18 cellular contexts compared by ENCODE assay signal in genomic region chr7:108066486-108066885, GRCh38.
A peak's percentile ranks its signal among the peaks of the same experiment; 100 is the strongest.
DNase-seq lines count a peak whose midpoint lies in the region; ATAC-seq, FAIRE-seq and TF ChIP-seq lines count a peak whose summit lies in the region.
"Had no signal": no experiment of that assay in that cellular context is flagged by ENCODE, and none has a peak within 500 bp of the region (broad histone marks: within the 10 kb centered on the region; RNA-seq: fewer than 3 reads in every experiment).

No MANE protein-coding gene starts in this region.

- H3K9me3 ChIP-seq in PC-9 (ENCODE audit: insufficient read depth, low read depth) (no peaks in the 10 kb centered on the region), endothelial cell of umbilical vein (replicated peaks; ENCODE audit: control insufficient read depth, insufficient read depth, low read length) (no peaks in the 10 kb centered on the region), neuronal stem cell (replicated peaks in 1 of 2; ENCODE audit: control insufficient read depth in 2 of 2, insufficient read depth in 1 of 2, low read depth in 1 of 2, low read length in 2 of 2) (no peaks in the 10 kb centered on the region)
- H3K9me3 ChIP-seq: BE2C, Peyer's patch had no signal

- no peak overlapping the region for H2AK5ac ChIP-seq in neuronal stem cell (ENCODE audit: low read depth, low read length)

- H3K36me3 Mint-ChIP-seq in GM23338 (ENCODE audit: low read depth), result no peaks in the 10 kb centered on the region
- H3K36me3 Mint-ChIP-seq: CD4-positive, alpha-beta memory T cell had no signal

- WGBS in neuronal stem cell (ENCODE audit: extremely low coverage in 2 of 2, insufficient read length in 2 of 2, insufficient replicate concordance in 1 of 2), 2 donors, result no CpG with 5 or more reads among the region's 9 CpGs

- H2BK5ac ChIP-seq in neuronal stem cell (ENCODE audit: low read length), result no peak overlapping the region

- intact Hi-C loops in PC-9 (cut with micrococcal nuclease; ENCODE audit: unreplicated experiment) (no loop called here), endothelial cell of umbilical vein (cut with micrococcal nuclease) (no loop called here)

- no peaks in the 10 kb centered on the region for H3K79me2 ChIP-seq in GM23338 (replicated peaks; ENCODE audit: insufficient read depth)
- no peaks in the 10 kb centered on the region for H3K79me2 ChIP-seq in PC-9 (ENCODE audit: low read depth)
- H3K79me2 ChIP-seq in endothelial cell of umbilical vein (ENCODE audit: control insufficient read depth, insufficient read depth, low read length), result no peaks in the 10 kb centered on the region

- H3K4me3 ChIP-seq in GM23338, result no peak overlapping the region
- no peak overlapping the region for H3K4me3 ChIP-seq in PC-9
- no peak overlapping the region for H3K4me3 ChIP-seq in endothelial cell of umbilical vein (replicated peaks in 1 of 3; ENCODE audit: insufficient read depth in 1 of 3, low read depth in 1 of 3, low read length in 3 of 3)
- H3K4me3 ChIP-seq in neuronal stem cell (ENCODE audit: low read length in 2 of 2), result peak overlapping the region in 1 of 2 donors; percentile 20
- H3K4me3 ChIP-seq: Peyer's patch had no signal

- H4K8ac ChIP-seq in neuronal stem cell (ENCODE audit: low read depth, low read length), result no peak overlapping the region

- no peaks in the 10 kb centered on the region for H3K9me2 ChIP-seq in GM23338 (ENCODE audit: insufficient read depth)
- H3K9me2 ChIP-seq in PC-9 (ENCODE audit: insufficient read depth), result no peaks in the 10 kb centered on the region

- no peak overlapping the region for H3K27ac Mint-ChIP-seq in GM23338
- H3K27ac Mint-ChIP-seq: HFFc6 had no signal

- H3K23ac ChIP-seq in neuronal stem cell (ENCODE audit: low read depth, low read length, poor library complexity), result peak overlapping the region; percentile 62

- no peaks in the 10 kb centered on the region for H3K9me3 Mint-ChIP-seq in GM23338
- H3K9me3 Mint-ChIP-seq: CD4-positive, alpha-beta memory T cell; HFFc6 had no signal

- no peak overlapping the region for H3K4me3 Mint-ChIP-seq in GM23338
- H3K4me3 Mint-ChIP-seq: CD4-positive, alpha-beta memory T cell; HFFc6 had no signal

- H3K4me2 ChIP-seq in GM23338 (no peak overlapping the region), PC-9 (peak overlapping the region; percentile 27; the same call in 1 of the 2 replicates), endothelial cell of umbilical vein (ENCODE audit: insufficient read depth, low read length) (peak overlapping the region; percentile 31), neuronal stem cell (ENCODE audit: insufficient read depth, low read length, poor library complexity, severe bottlenecking) (no peak overlapping the region)

- no peak for TF ChIP-seq POLR2A in endothelial cell of umbilical vein (IDR thresholded peaks at IDR 0.05; ENCODE audit: low read depth, low read length)

- no peaks in the 10 kb centered on the region for H3K79me1 ChIP-seq in neuronal stem cell (ENCODE audit: low read depth, low read length)

- H3F3A ChIP-seq in GM23338 (replicated peaks; ENCODE audit: low read depth), result no peaks in the 10 kb centered on the region
- no peaks in the 10 kb centered on the region for H3F3A ChIP-seq in PC-9 (ENCODE audit: insufficient read depth, low read depth)

- CTCF ChIA-PET in PC-9 (lab: Charles Lee), result no interaction called here
- CTCF ChIA-PET in endothelial cell of umbilical vein (lab: Charles Lee), result no interaction called here

- no peak overlapping the region for H2BK12ac ChIP-seq in neuronal stem cell (ENCODE audit: low read length)

- peak overlapping the region; percentile 53 for H3K18ac ChIP-seq in neuronal stem cell (ENCODE audit: low read length)

- H2AFZ ChIP-seq in GM23338 (peak overlapping the region; percentile 73; the same call in 1 of the 2 replicates), PC-9 (no peak overlapping the region), endothelial cell of umbilical vein (ENCODE audit: low read depth, low read length) (peak overlapping the region; percentile 60), neuronal stem cell (ENCODE audit: low read length) (no peak overlapping the region)

- H3K27ac ChIP-seq in GM23338 (ENCODE audit: low read depth) (no peak overlapping the region), PC-9 (no peak overlapping the region), endothelial cell of umbilical vein (ENCODE audit: insufficient read depth, low read depth, low read length) (peak overlapping the region; percentile 10), neuronal stem cell (replicated peaks; ENCODE audit: low read length) (no peak overlapping the region)
- H3K27ac ChIP-seq: Peyer's patch had no signal

- no peaks in the 10 kb centered on the region for H4K20me1 ChIP-seq in GM23338 (replicated peaks; ENCODE audit: insufficient read depth)
- no peaks in the 10 kb centered on the region for H4K20me1 ChIP-seq in PC-9 (ENCODE audit: insufficient read depth)
- no peaks in the 10 kb centered on the region for H4K20me1 ChIP-seq in endothelial cell of umbilical vein (replicated peaks; ENCODE audit: control insufficient read depth, extremely low read depth, insufficient read depth, low read length)

- POLR2A ChIA-PET in PC-9 (lab: Charles Lee; ENCODE audit: unreplicated experiment) (no interaction called here), endothelial cell of umbilical vein (lab: Charles Lee) (no interaction called here)

- H3K27me3 ChIP-seq in GM23338 (ENCODE audit: insufficient read depth) (no peaks in the 10 kb centered on the region), PC-9 (ENCODE audit: insufficient read depth, low read depth) (no peaks in the 10 kb centered on the region), endothelial cell of umbilical vein (ENCODE audit: control insufficient read depth in 2 of 2, insufficient read depth in 2 of 2, low read length in 2 of 2) (no peaks in the 10 kb centered on the region), neuronal stem cell (ENCODE audit: control insufficient read depth in 3 of 3, insufficient read depth in 3 of 3, low read depth in 1 of 3, low read length in 3 of 3) (no peaks in the 10 kb centered on the region)
- H3K27me3 ChIP-seq: BE2C, Peyer's patch had no signal

- FAIRE-seq in endothelial cell of umbilical vein (lab: Jason Lieb, UNC), result peak; percentile 93
- FAIRE-seq: H1 had no signal

- H3K9ac ChIP-seq in endothelial cell of umbilical vein (replicated peaks; ENCODE audit: extremely low read depth, insufficient read depth, low read length) (no peak overlapping the region), neuronal stem cell (ENCODE audit: low read depth, low read length, poor library complexity) (no peak overlapping the region)

- peaks cover 9% of the 10 kb centered on the region; the same call in 2 of the 3 replicates for H3K4me1 Mint-ChIP-seq in GM23338
- H3K4me1 Mint-ChIP-seq: CD4-positive, alpha-beta memory T cell had no signal

- H3K4me1 ChIP-seq in GM23338 (ENCODE audit: insufficient read depth) (peaks cover 7% of the 10 kb centered on the region; the same call in 1 of the 2 replicates), PC-9 (replicated peaks; ENCODE audit: insufficient read depth) (peaks cover 13% of the 10 kb centered on the region), endothelial cell of umbilical vein (ENCODE audit: control insufficient read depth, extremely low read depth, insufficient read depth, low read length) (peaks cover 14% of the 10 kb centered on the region), neuronal stem cell (ENCODE audit: control insufficient read depth in 2 of 2, insufficient read depth in 1 of 2, low read depth in 1 of 2, low read length in 2 of 2) (no peaks in the 10 kb centered on the region)
- H3K4me1 ChIP-seq: BE2C, Peyer's patch had no signal

- H4K91ac ChIP-seq in neuronal stem cell (ENCODE audit: low read depth, low read length, poor library complexity), result no peak overlapping the region

- no peak overlapping the region for H2BK15ac ChIP-seq in neuronal stem cell (ENCODE audit: low read length)

- DNase-seq in GM23338 (ENCODE audit: low spot score), result no peak
- DNase-seq in PC-9, result peak; percentile 8 to 57
- DNase-seq in endothelial cell of umbilical vein (ENCODE audit: low read depth, low spot score), result peak; percentile 26
- DNase-seq in neuronal stem cell (ENCODE audit: low spot score), result no peak
- no peak for DNase-seq in NCI-H2227 (lab: John Stamatoyannopoulos, UW; ENCODE audit: unreplicated experiment)
- no peak for DNase-seq in inferior parietal cortex (ENCODE audit: extremely low spot score)
- no peak for DNase-seq in RPMI8226
- DNase-seq: ACHN; BE2C; CD4-positive, alpha-beta memory T cell; HFFc6; NCI-H1436; NCI-H2081 treated with DMSO at 0.1 percent for 48 hours; NCI-H345; Peyer's patch; SIG-M5 had no signal

- H3K14ac ChIP-seq in neuronal stem cell (ENCODE audit: low read length), result no peak overlapping the region

- H3K9me1 ChIP-seq in endothelial cell of umbilical vein (replicated peaks; ENCODE audit: control insufficient read depth, extremely low read depth, insufficient read depth, low read length), result no peaks in the 10 kb centered on the region

- no peak for TF ChIP-seq CTCF in GM23338 (conservative IDR thresholded peaks at IDR 0.05; ENCODE audit: low read depth in 2 of 2)
- TF ChIP-seq CTCF in PC-9 (conservative IDR thresholded peaks at IDR 0.05), result no peak
- no peak for TF ChIP-seq CTCF in endothelial cell of umbilical vein (IDR thresholded peaks at IDR 0.05; ENCODE audit: extremely low read depth in 1 of 2, insufficient read depth in 1 of 2, low read depth in 1 of 2, low read length in 2 of 2)

- no peak for ATAC-seq in GM23338
- ATAC-seq in HG03432 (IDR thresholded peaks at IDR 0.05; ENCODE audit: unreplicated experiment), result no peak

- no peaks in the 10 kb centered on the region for H3K36me3 ChIP-seq in GM23338 (ENCODE audit: insufficient read depth)
- no peaks in the 10 kb centered on the region for H3K36me3 ChIP-seq in PC-9 (ENCODE audit: low read depth)
- H3K36me3 ChIP-seq in endothelial cell of umbilical vein (ENCODE audit: control insufficient read depth in 2 of 2, extremely low read depth in 1 of 2, insufficient read depth in 2 of 2, low read length in 2 of 2), result no peaks in the 10 kb centered on the region
- H3K36me3 ChIP-seq in neuronal stem cell (replicated peaks in 1 of 2; ENCODE audit: control insufficient read depth in 2 of 2, insufficient read depth in 2 of 2, low read length in 2 of 2), result no peaks in the 10 kb centered on the region
- H3K36me3 ChIP-seq: BE2C, Peyer's patch had no signal

- H3K4ac ChIP-seq in neuronal stem cell (ENCODE audit: low read length), result no peak overlapping the region

- H3K27me3 Mint-ChIP-seq in GM23338 (ENCODE audit: insufficient read depth, low read depth, poor library complexity), result peaks cover 1% of the 10 kb centered on the region

- H2BK120ac ChIP-seq in neuronal stem cell (ENCODE audit: low read depth, low read length), result no peak overlapping the region

- no TSS peak for BruUV-seq in PC-9 (replicated peaks; lab: Mats Ljungman, UMichigan)
- BruUV-seq in endothelial cell of umbilical vein (replicated peaks; lab: Mats Ljungman, UMichigan), result no TSS peak

- dilution Hi-C loops in endothelial cell of umbilical vein (cut with MboI; ENCODE audit: extremely low pct_ligation_motif_present, low sequenced_read_pairs), result no loop called here

TF ChIP-seq in GM23338, 12 proteins besides CTCF, POLR2A, EP300 and RAD21:
- TF ChIP-seq CREB1 (CRISPR knock-in tag; IDR thresholded peaks at IDR 0.05; ENCODE audit: low read depth), result no peak

TF ChIP-seq in endothelial cell of umbilical vein, 7 proteins besides CTCF, POLR2A, EP300 and RAD21 (continues in another document):
- TF ChIP-seq FOS (IDR thresholded peaks at IDR 0.05; ENCODE audit: borderline replicate concordance, insufficient read depth, low read length) (peak; percentile 45), POLR2AphosphoS5 (IDR thresholded peaks at IDR 0.05; ENCODE audit: insufficient read depth, low read depth, low read length) (no peak)

Comparison
In these comparisons a context has a peak if more than half of its experiments do, and no peak if none do; other contexts are left out.
1. DNase-seq: peak in PC-9 (2 of 2) and endothelial cell of umbilical vein (single experiment); none in GM23338 (single experiment), neuronal stem cell (single experiment), NCI-H2227 (single experiment), inferior parietal cortex (single experiment) and RPMI8226 (single experiment).
2. H2AFZ ChIP-seq: peak in GM23338 (single experiment) and endothelial cell of umbilical vein (single experiment); none in PC-9 (single experiment) and neuronal stem cell (single experiment).
3. H3K4me2 ChIP-seq: peak in PC-9 (single experiment) and endothelial cell of umbilical vein (single experiment); none in GM23338 (single experiment) and neuronal stem cell (single experiment).